Comparison of ENCODE assay signal across 22 cellular contexts in genomic region chrX:405149-405548, GRCh38. TPM values are rescaled to one million over a fixed set of nuclear protein-coding genes. Genes with fewer than 3 reads are reported as not detected.
DNase-seq lines count a peak whose midpoint lies in the region; ATAC-seq, FAIRE-seq and TF ChIP-seq lines count a peak whose summit lies in the region.
"Had no signal": no experiment of that assay in that cellular context is flagged by ENCODE, and none has a peak within 500 bp of the region (broad histone marks: within the 10 kb centered on the region; RNA-seq: fewer than 3 reads in every experiment).

No MANE protein-coding gene starts in this region.

- H3K36me3 ChIP-seq in pancreas, result no peaks in the 10 kb centered on the region
- no peaks in the 10 kb centered on the region for H3K36me3 ChIP-seq in gastrocnemius medialis
- H3K36me3 ChIP-seq in hepatocyte (replicated peaks; ENCODE audit: insufficient read depth, low read depth), result no peaks in the 10 kb centered on the region
- H3K36me3 ChIP-seq: BLaER1, HAP-1 had no signal

- intact Hi-C loops in pancreas (cut with DNase I) (no loop called here), gastrocnemius medialis (cut with DNase I; ENCODE audit: low total_unique reads) (no loop called here)

- no peak for ATAC-seq in pancreas
- no peak for ATAC-seq in gastrocnemius medialis

- H3K4me3 ChIP-seq in pancreas, result no peak overlapping the region
- no peak overlapping the region for H3K4me3 ChIP-seq in gastrocnemius medialis
- no peak overlapping the region for H3K4me3 ChIP-seq in hepatocyte
- H3K4me3 ChIP-seq: BLaER1, HAP-1 had no signal

- TF ChIP-seq POLR2A in gastrocnemius medialis (IDR thresholded peaks at IDR 0.05), result no peak

- H3K27ac ChIP-seq in pancreas (no peak overlapping the region), gastrocnemius medialis (no peak overlapping the region), hepatocyte (no peak overlapping the region)
- H3K27ac ChIP-seq: BLaER1, C4-2B had no signal

- H2AFZ ChIP-seq in hepatocyte, result no peak overlapping the region

- H3K9me2 ChIP-seq in hepatocyte (replicated peaks; ENCODE audit: insufficient read depth), result no peaks in the 10 kb centered on the region

- FAIRE-seq in G401.6 (lab: Jason Lieb, UNC), result peak; percentile 99
- FAIRE-seq in TTC549 (lab: Jason Lieb, UNC), result peak; percentile 99
- FAIRE-seq in endometrium (lab: Jason Lieb, UNC), result peak; percentile 90
- FAIRE-seq in pancreas (lab: Jason Lieb, UNC), result peak; percentile 99
- FAIRE-seq: D721Med, GM12891, H54 had no signal

- no peak for TF ChIP-seq CTCF in pancreas (IDR thresholded peaks at IDR 0.05)
- no peak for TF ChIP-seq CTCF in gastrocnemius medialis (IDR thresholded peaks at IDR 0.05 in 4 of 5, conservative IDR thresholded peaks at IDR 0.05 in 1 of 5)
- no peak for TF ChIP-seq CTCF in hepatocyte (IDR thresholded peaks at IDR 0.05; ENCODE audit: poor library complexity)

- H4K20me1 ChIP-seq in hepatocyte (ENCODE audit: insufficient read depth, poor library complexity, severe bottlenecking), result no peaks in the 10 kb centered on the region
- H4K20me1 ChIP-seq: BLaER1 had no signal

- WGBS in pancreas, 2 donors, result 86 to 92% methylated on average over 5 of the region's 5 CpGs
- WGBS in hepatocyte (ENCODE audit: low lambda C conversion rate, missing lambda C conversion rate), result 95% methylated on average over 5 of the region's 5 CpGs

- no peaks in the 10 kb centered on the region for H3K4me1 ChIP-seq in pancreas
- H3K4me1 ChIP-seq in gastrocnemius medialis, result no peaks in the 10 kb centered on the region
- H3K4me1 ChIP-seq in hepatocyte (ENCODE audit: insufficient read depth), result no peaks in the 10 kb centered on the region
- H3K4me1 ChIP-seq: HAP-1 had no signal

- no peak for DNase-seq in pancreas
- DNase-seq in gastrocnemius medialis, result no peak
- no peak for DNase-seq in hepatocyte (ENCODE audit: low spot score)
- DNase-seq in activated CD4-positive, alpha-beta T cell treated with anti-CD3 and anti-CD28 coated beads, Interleukin-2, amount 50 U/mL, for 48 hours, result no peak
- DNase-seq in kidney glomerular epithelial cell (lab: John Stamatoyannopoulos, UW), result no peak
- DNase-seq: CD4-positive, CD25-positive, alpha-beta regulatory T cell; CD8-positive, alpha-beta memory T cell; DMS 273 treated with DMSO at 0.1 percent for 48 hours; DMS79; EL; GF-D8; GOT3; HFFc6 had no signal

- no peak overlapping the region for H3K4me2 ChIP-seq in hepatocyte
- H3K4me2 ChIP-seq: BLaER1 had no signal

- in situ Hi-C loops in gastrocnemius medialis (cut with MboI; ENCODE audit: low sequenced_read_pairs in 4 of 4), result no loop called here

- H3K79me2 ChIP-seq in hepatocyte, result no peaks in the 10 kb centered on the region

- H3K27me3 ChIP-seq in pancreas, result no peaks in the 10 kb centered on the region
- H3K27me3 ChIP-seq in gastrocnemius medialis, result no peaks in the 10 kb centered on the region
- H3K27me3 ChIP-seq in hepatocyte, result no peaks in the 10 kb centered on the region
- H3K27me3 ChIP-seq: BLaER1 had no signal

- H3K9me3 ChIP-seq in pancreas, result no peaks in the 10 kb centered on the region
- no peaks in the 10 kb centered on the region for H3K9me3 ChIP-seq in gastrocnemius medialis
- no peaks in the 10 kb centered on the region for H3K9me3 ChIP-seq in hepatocyte (ENCODE audit: low read depth)
- H3K9me3 ChIP-seq: HAP-1 had no signal

RNA-seq across cellular contexts. Expression of gene PPP2R3B, which starts 18.4 kb away (rescaled TPM):
- 10 to 100 TPM in 1 of 6 donors, 1 to 10 TPM in 5; 5.0 to 12.9 (median 6.5) TPM for total RNA-seq in pancreas
- polyA plus RNA-seq in pancreas, result 10 to 100 TPM; 38.5 to 38.8 TPM
- 100 to 1,000 TPM in 1 of 4 donors, 10 to 100 TPM in 3; 53.8 to 103 (median 69.4) TPM for total RNA-seq in gastrocnemius medialis
- 13.0 and 24.3 TPM in 2 replicates for total RNA-seq in hepatocyte
- polyA plus RNA-seq in hepatocyte, result 21.1 and 22.4 TPM in 2 replicates
